ENCODE assay signal across 1 cellular context in genomic region chr10:45997994-45998763, GRCh38.
A peak's percentile ranks its signal among the peaks of the same experiment; 100 is the strongest.
TF ChIP-seq lines count a peak whose summit lies in the region.

No MANE protein-coding gene starts in this region.

TF ChIP-seq in HepG2, 621 proteins besides CTCF, POLR2A, EP300 and RAD21 (continued from another document):
- TF ChIP-seq RERE (CRISPR knock-in tag; IDR thresholded peaks at IDR 0.05; ENCODE audit: low read depth) (peak; percentile 97), TBX2 (CRISPR knock-in tag; IDR thresholded peaks at IDR 0.05; ENCODE audit: borderline replicate concordance) (peak; percentile 97), CBX1 (IDR thresholded peaks at IDR 0.05; ENCODE audit: low read depth) (no peak), BORCS8-MEF2B (CRISPR knock-in tag; IDR thresholded peaks at IDR 0.05) (no peak), TSC22D2 (CRISPR knock-in tag; IDR thresholded peaks at IDR 0.05; ENCODE audit: borderline replicate concordance) (peak; percentile 11; the same call in 1 of the 2 replicates), FOSL2 (CRISPR knock-in tag; IDR thresholded peaks at IDR 0.05) (peak; percentile 54), SIN3A (IDR thresholded peaks at IDR 0.05; ENCODE audit: borderline replicate concordance, low read depth, low read length) (no peak), DMTF1 (CRISPR knock-in tag; IDR thresholded peaks at IDR 0.05) (no peak), PHB2 (IDR thresholded peaks at IDR 0.05; ENCODE audit: partially characterized antibody) (no peak), HMGXB4 (CRISPR knock-in tag; IDR thresholded peaks at IDR 0.05; ENCODE audit: borderline replicate concordance in 1 of 2, low read depth in 1 of 2) (0 out of 4 replicates have a peak, but pooled peaks of 1 of the 2 experiments have one; percentile 25), FOXA3 (CRISPR knock-in tag; IDR thresholded peaks at IDR 0.05) (peak; percentile 95), ZNF775 (CRISPR knock-in tag; IDR thresholded peaks at IDR 0.05; ENCODE audit: borderline replicate concordance) (no peak), ZNF275 (CRISPR knock-in tag; IDR thresholded peaks at IDR 0.05; ENCODE audit: borderline replicate concordance) (no peak)
